In the genomic region with DNA sequence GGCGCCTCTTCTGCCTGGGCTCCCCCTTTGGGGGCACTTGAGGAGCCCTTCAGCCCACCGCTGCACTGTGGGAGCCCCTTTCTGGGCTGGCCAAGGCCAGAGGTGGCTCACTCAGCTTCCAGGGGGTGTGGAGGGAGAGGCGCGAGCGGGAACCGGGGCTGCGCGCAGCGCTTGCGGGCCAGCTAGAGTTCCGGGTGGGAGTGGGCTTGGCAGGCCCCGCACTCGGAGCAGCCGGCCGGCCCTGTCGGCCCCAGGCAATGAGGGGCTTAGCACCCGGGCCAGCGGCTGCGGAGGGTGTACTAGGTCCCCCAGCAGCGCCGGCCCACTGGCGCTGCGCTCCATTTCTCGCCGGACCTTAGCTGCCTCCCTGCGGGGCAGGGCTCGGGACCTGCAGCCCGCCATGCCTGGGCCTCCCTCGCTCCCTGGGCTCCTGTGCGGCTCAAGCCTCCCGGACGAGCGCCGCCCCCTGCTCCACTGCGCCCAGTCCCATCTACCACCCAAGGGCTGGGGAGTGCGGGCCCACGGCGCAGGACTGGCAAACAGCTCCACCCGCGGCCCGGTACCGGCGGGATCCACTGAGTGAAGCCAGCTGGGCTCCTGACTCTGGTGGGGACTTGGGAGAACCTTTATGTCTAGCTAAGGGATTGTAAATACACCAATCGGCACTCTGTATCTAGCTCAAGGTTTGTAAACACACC, we compare ENCODE assay signal across 12 cellular contexts. TPM values are rescaled to one million over a fixed set of nuclear protein-coding genes. Genes with fewer than 3 reads are reported as not detected.
"Had no signal": no experiment of that assay in that cellular context is flagged by ENCODE, and none has a peak within 500 bp of the region (broad histone marks: within the 10 kb centered on the region; RNA-seq: fewer than 3 reads in every experiment).

No MANE protein-coding gene starts in this region.

RNA-seq across cellular contexts. Expression of gene GYS2, which starts 56.9 kb away (rescaled TPM):
- total RNA-seq: activated B cell treated with CpG ODN at 0.5 μM for 24 hours; activated CD4-positive, alpha-beta memory T cell treated with anti-CD3 and anti-CD28 coated beads for 36 hours; activated CD4-positive, alpha-beta memory T cell treated with anti-CD3 and anti-CD28 coated beads, Interleukin-2, amount 10 ng/mL, durations not matched to agents 7 days and 5 days; activated CD4-positive, alpha-beta T cell treated with anti-CD3 and anti-CD28 coated beads for 36 hours; activated CD4-positive, alpha-beta T cell treated with anti-CD3 and anti-CD28 coated beads, Interleukin-2, amount 10 ng/mL, durations not matched to agents 24 days and 14 days; activated CD4-positive, alpha-beta T cell treated with anti-CD3 and anti-CD28 coated beads, Interleukin-2, amount 10 ng/mL, durations not matched to agents 7 days and 5 days; activated CD8-positive, alpha-beta memory T cell treated with anti-CD3 and anti-CD28 coated beads for 36 hours; activated CD8-positive, alpha-beta memory T cell treated with anti-CD3 and anti-CD28 coated beads, Interleukin-2, amount 10 ng/mL, durations not matched to agents 7 days and 5 days; activated CD8-positive, alpha-beta T cell treated with anti-CD3 and anti-CD28 coated beads for 36 hours; activated CD8-positive, alpha-beta T cell treated with anti-CD3 and anti-CD28 coated beads, Interleukin-2, amount 10 ng/mL, durations not matched to agents 7 days and 5 days; T-helper 1 cell treated with Interleukin-12 subunit alpha and Interleukin-12 subunit beta and Interleukin-4 antibody, amounts not matched to agents 30 ng/mL and 1 ng/mL, for 36 hours; WTC11 had no signal
